In the genomic region with DNA sequence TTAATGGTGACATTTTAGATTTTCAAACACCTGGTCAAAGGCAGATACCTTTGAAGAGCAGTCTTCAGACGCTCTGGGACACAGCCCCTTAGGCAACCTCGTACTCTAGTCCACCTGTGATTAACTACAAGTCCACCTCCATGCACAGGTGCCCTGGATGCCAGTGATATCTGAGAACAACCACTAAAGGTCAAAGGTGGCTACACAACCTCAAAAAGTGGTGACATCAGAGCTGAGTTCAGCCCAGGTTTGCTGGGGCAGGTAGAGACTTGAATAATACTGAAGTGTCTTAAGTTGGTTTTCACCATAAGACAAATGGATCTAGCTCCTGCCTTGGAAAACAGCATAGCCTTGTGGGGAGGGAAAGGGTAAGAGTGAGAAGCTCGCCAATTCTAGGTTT, we compare ENCODE assay signal across 19 cellular contexts.
A peak's percentile ranks its signal among the peaks of the same experiment; 100 is the strongest.
DNase-seq lines count a peak whose midpoint lies in the region; ATAC-seq, FAIRE-seq and TF ChIP-seq lines count a peak whose summit lies in the region.
"Had no signal": no experiment of that assay in that cellular context is flagged by ENCODE, and none has a peak within 500 bp of the region (broad histone marks: within the 10 kb centered on the region; RNA-seq: fewer than 3 reads in every experiment).

No MANE protein-coding gene starts in this region.

- ATAC-seq in GM12878 (no peak), GM19452 (IDR thresholded peaks at IDR 0.05; ENCODE audit: unreplicated experiment) (no peak)
- ATAC-seq: A549 had no signal

- H3K4me3 Mint-ChIP-seq in MCF 10A (ENCODE audit: unreplicated experiment): no peak overlapping the region
- H3K4me3 Mint-ChIP-seq: CD14-positive monocyte; CD4-positive, alpha-beta memory T cell had no signal

- intact Hi-C loops in MCF 10A (cut with micrococcal nuclease) (no loop called here), breast epithelium (cut with DNase I; ENCODE audit: low total_unique reads) (no loop called here), GM12878 (cut with micrococcal nuclease; ENCODE audit: unreplicated experiment) (no loop called here)

- no peak for TF ChIP-seq RAD21 in GM12878 (IDR thresholded peaks at IDR 0.05; ENCODE audit: insufficient read depth, low read depth, low read length)

- no peaks in the 10 kb centered on the region for H3K36me3 Mint-ChIP-seq in MCF 10A (ENCODE audit: insufficient read depth, unreplicated experiment)
- H3K36me3 Mint-ChIP-seq: CD14-positive monocyte; CD4-positive, alpha-beta memory T cell had no signal

- H3K4me3 ChIP-seq in breast epithelium (no peak overlapping the region), GM12878 (no peak overlapping the region)
- H3K4me3 ChIP-seq: A549, BLaER1 had no signal

- BruUV-seq in MCF 10A (replicated peaks; lab: Mats Ljungman, UMichigan): no TSS peak
- BruUV-seq in GM12878 (replicated peaks; lab: Mats Ljungman, UMichigan): no TSS peak

- H3K27me3 Mint-ChIP-seq in MCF 10A (ENCODE audit: insufficient read depth, unreplicated experiment): peaks cover 15% of the 10 kb centered on the region
- H3K27me3 Mint-ChIP-seq: CD4-positive, alpha-beta memory T cell had no signal

- no peaks in the 10 kb centered on the region for H4K20me1 ChIP-seq in GM12878 (ENCODE audit: control insufficient read depth, insufficient read depth)
- H4K20me1 ChIP-seq: BLaER1 had no signal

- H3K4me2 ChIP-seq in GM12878 (ENCODE audit: control insufficient read depth, insufficient read depth): no peak overlapping the region
- H3K4me2 ChIP-seq: A549, BLaER1 had no signal

- TF ChIP-seq CTCF in MCF 10A (IDR thresholded peaks at IDR 0.05; ENCODE audit: unreplicated experiment): no peak
- no peak for TF ChIP-seq CTCF in breast epithelium (IDR thresholded peaks at IDR 0.05)
- no peak for TF ChIP-seq CTCF in GM12878 (IDR thresholded peaks at IDR 0.05 in 2 of 3, conservative IDR thresholded peaks at IDR 0.05 in 1 of 3; ENCODE audit: control insufficient read depth in 2 of 3, extremely low read depth in 1 of 3, insufficient read depth in 1 of 3, low read depth in 3 of 3, low read length in 3 of 3)

- no peak for TF ChIP-seq POLR2A in breast epithelium (IDR thresholded peaks at IDR 0.05)
- no peak for TF ChIP-seq POLR2A in GM12878 (IDR thresholded peaks at IDR 0.05; ENCODE audit: low read depth, low read length)

- H3K79me2 ChIP-seq in GM12878 (ENCODE audit: control insufficient read depth, insufficient read depth, low read length): no peaks in the 10 kb centered on the region

- RAD21 ChIA-PET in GM12878 (lab: Charles Lee; ENCODE audit: unreplicated experiment): interaction anchor here (1.1 to 1.5 kb wide), 3 partner anchors 19 to 74 kb away, joined by 3 to 6 read pairs (median 4); no protein-coding TSS in a partner anchor

- POLR2A ChIA-PET in MCF 10A (lab: Yijun Ruan, JAX) (interaction anchor here (0.7 to 1.4 kb wide), 3 partner anchors 14 to 144 kb away, joined by 3 read pairs; no protein-coding TSS in a partner anchor), GM12878 (lab: Charles Lee) (interaction anchor here (1.2 to 2.3 kb wide), 2 partner anchors 10 to 24 kb away, joined by 3 to 13 read pairs; no protein-coding TSS in a partner anchor)

- no peaks in the 10 kb centered on the region for H3K36me3 ChIP-seq in breast epithelium
- no peaks in the 10 kb centered on the region for H3K36me3 ChIP-seq in GM12878 (ENCODE audit: control insufficient read depth in 2 of 2, insufficient read depth in 2 of 2, low read length in 1 of 2)
- H3K36me3 ChIP-seq: BLaER1 had no signal

- SMC1A ChIA-PET in GM12878 (lab: Charles Lee; ENCODE audit: uncharacterized antibody, unreplicated experiment): interaction anchor here (0.7 to 1.4 kb wide), 8 partner anchors 8 to 119 kb away, joined by 3 to 8 read pairs (median 3); no protein-coding TSS in a partner anchor

- H3K9me3 ChIP-seq in breast epithelium (no peaks in the 10 kb centered on the region), GM12878 (replicated peaks; ENCODE audit: control insufficient read depth, insufficient read depth, low read length) (no peaks in the 10 kb centered on the region)
- H3K9me3 ChIP-seq: A549 had no signal

- H3K27me3 ChIP-seq in breast epithelium (no peaks in the 10 kb centered on the region), GM12878 (replicated peaks in 1 of 2; ENCODE audit: control insufficient read depth in 2 of 2, insufficient read depth in 2 of 2, low read length in 1 of 2) (no peaks in the 10 kb centered on the region)
- H3K27me3 ChIP-seq: BLaER1 had no signal

- H3K27ac Mint-ChIP-seq in MCF 10A (ENCODE audit: low read depth, unreplicated experiment): no peak overlapping the region
- H3K27ac Mint-ChIP-seq: CD4-positive, alpha-beta memory T cell had no signal

- H3K9me3 Mint-ChIP-seq in MCF 10A (ENCODE audit: unreplicated experiment): no peaks in the 10 kb centered on the region
- H3K9me3 Mint-ChIP-seq: CD14-positive monocyte; CD4-positive, alpha-beta memory T cell had no signal

- H3K4me1 ChIP-seq in breast epithelium (no peaks in the 10 kb centered on the region), GM12878 (ENCODE audit: control insufficient read depth, insufficient read depth, low read length) (peaks cover 7% of the 10 kb centered on the region; the same call in 1 of the 2 replicates)
- H3K4me1 ChIP-seq: A549, BLaER1 had no signal

- no peak overlapping the region for H2AFZ ChIP-seq in GM12878 (ENCODE audit: control insufficient read depth, low read depth, low read length)

- 35% methylated on average over 3 of the region's 3 CpGs for WGBS in GM12878 (ENCODE audit: insufficient coverage, insufficient replicate concordance, low lambda C conversion rate, missing lambda C conversion rate)

- DNase-seq in MCF 10A (ENCODE audit: unreplicated experiment) (peak; percentile 12), breast epithelium (ENCODE audit: low spot score in 2 of 2) (no peak), GM12878 (ENCODE audit: low read depth, low spot score) (no peak), epithelial cell of prostate (ENCODE audit: low read depth, low spot score) (peak; percentile 58), HCEC 1CT (no peak), OCI-M2 (lab: John Stamatoyannopoulos, UW; ENCODE audit: unreplicated experiment) (no peak)
- DNase-seq: AML-193; Calu3; CD4-positive, alpha-beta memory T cell; DMS79 treated with DMSO at 0.1 percent for 48 hours; GF-D8; GOT3; H7; KG1 had no signal

- CTCF ChIA-PET in MCF 10A (lab: Yijun Ruan, JAX) (interaction anchor here (0.6 to 1.1 kb wide), 3 partner anchors 49 to 221 kb away, joined by 3 read pairs; no protein-coding TSS in a partner anchor), GM12878 (lab: Yijun Ruan, JAX) (interaction anchor here (1.1 to 3.7 kb wide), 4 partner anchors 9 to 157 kb away, joined by 3 to 26 read pairs (median 7); no protein-coding TSS in a partner anchor)

- H3K9ac ChIP-seq in GM12878 (ENCODE audit: control insufficient read depth, insufficient read depth, low read length): no peak overlapping the region
- H3K9ac ChIP-seq: BLaER1 had no signal

- H3K27ac ChIP-seq in breast epithelium (no peak overlapping the region), GM12878 (ENCODE audit: control insufficient read depth, insufficient read depth) (no peak overlapping the region), epithelial cell of prostate (no peak overlapping the region)
- H3K27ac ChIP-seq: 22Rv1, A549, BLaER1 had no signal

- no peak for TF ChIP-seq EP300 in GM12878 (IDR thresholded peaks at IDR 0.05; ENCODE audit: borderline replicate concordance in 1 of 2, control insufficient read depth in 1 of 2, low read depth in 2 of 2, low read length in 2 of 2)

- FAIRE-seq in GM12878 (lab: Jason Lieb, UNC): no peak
- FAIRE-seq: A549 had no signal

- in situ Hi-C loops in GM12878 (cut with MboI): no loop called here

- no peaks in the 10 kb centered on the region for H3K4me1 Mint-ChIP-seq in MCF 10A (ENCODE audit: insufficient read depth, unreplicated experiment)
- H3K4me1 Mint-ChIP-seq: CD4-positive, alpha-beta memory T cell had no signal

TF ChIP-seq in GM12878, 131 proteins besides CTCF, POLR2A, EP300 and RAD21:
- no peak for TF ChIP-seq SREBF1 (IDR thresholded peaks at IDR 0.05; ENCODE audit: low read length)
- TF ChIP-seq NR2F1 (conservative IDR thresholded peaks at IDR 0.05): peak; percentile 61
- TF ChIP-seq NR2C1 (IDR thresholded peaks at IDR 0.05): peak; percentile 33; the same call in 1 of the 2 replicates

Comparison
In these comparisons a context has a peak if more than half of its experiments do, and no peak if none do; other contexts are left out.
1. DNase-seq: peak in MCF 10A (single experiment) and epithelial cell of prostate (single experiment); none in breast epithelium (0 of 2), GM12878 (single experiment), HCEC 1CT (single experiment) and OCI-M2 (single experiment).